In genomic region chr5:157538311-157538710, GRCh38 we compare ENCODE assay signal across 23 cellular contexts. TPM values are rescaled to one million over a fixed set of nuclear protein-coding genes. Genes with fewer than 3 reads are reported as not detected.
DNase-seq lines count a peak whose midpoint lies in the region; ATAC-seq and TF ChIP-seq lines count a peak whose summit lies in the region.
"Had no signal": no experiment of that assay in that cellular context is flagged by ENCODE, and none has a peak within 500 bp of the region (broad histone marks: within the 10 kb centered on the region; RNA-seq: fewer than 3 reads in every experiment).

No MANE protein-coding gene starts in this region.

- CTCF ChIA-PET in CD4-positive, alpha-beta T cell (lab: Charles Lee): no interaction called here

- peaks cover 51% of the 10 kb centered on the region for H3K4me1 ChIP-seq in rectal smooth muscle tissue (ENCODE audit: control insufficient read depth, insufficient read depth, low read length)
- H3K4me1 ChIP-seq in GM23248 (ENCODE audit: insufficient read depth): peaks cover 32% of the 10 kb centered on the region

- 96 to 99% methylated on average over 6 of the region's 6 CpGs for WGBS in GM23248 (ENCODE audit: low coverage in 1 of 2, low lambda C conversion rate in 2 of 2, missing lambda C conversion rate in 2 of 2), 2 experiments

- H3K27me3 ChIP-seq in CD4-positive, alpha-beta T cell (ENCODE audit: control insufficient read depth, insufficient read depth, low read length): no peaks in the 10 kb centered on the region
- H3K27me3 ChIP-seq in rectal smooth muscle tissue (ENCODE audit: control insufficient read depth, insufficient read depth, low read length): no peaks in the 10 kb centered on the region
- no peaks in the 10 kb centered on the region for H3K27me3 ChIP-seq in GM23248 (replicated peaks; ENCODE audit: insufficient read depth)
- H3K27me3 ChIP-seq: gastrocnemius medialis, Peyer's patch, testis had no signal

- DNase-seq in activated CD4-positive, alpha-beta T cell treated with anti-CD3 and anti-CD28 coated beads, Interleukin-2, amount 10 ng/mL, durations not matched to agents 24 days and 14 days: no peak
- DNase-seq in activated CD4-positive, alpha-beta T cell treated with anti-CD3 and anti-CD28 coated beads, Interleukin-2, amount 50 U/mL, for 4 hours: no peak
- DNase-seq in CD4-positive, alpha-beta T cell: no peak
- no peak for DNase-seq in activated T-helper 2 cell treated with anti-CD3 and anti-CD28 coated beads, Interferon-gamma antibody, Interleukin-2, Interleukin-4, amounts not matched to agents 10 μg/mL and 5 μg/mL and 100 μg/mL, durations not matched to agents 14 hours and 24 hours and 36 hours (ENCODE audit: low spot score)
- DNase-seq in GM23248: no peak
- no peak for DNase-seq in activated CD4-positive, CD25-positive, alpha-beta regulatory T cell treated with anti-CD3 and anti-CD28 coated beads, Interleukin-2, amount 50 U/mL, for 72 hours
- DNase-seq: activated T-cell treated with anti-CD3 and anti-CD28 coated beads, Interleukin-2, amount 50 U/mL, for 72 hours; anterior cingulate cortex; gastrocnemius medialis; NCI-H1092; NCI-H187; NCI-H2171 treated with DMSO at 0.1 percent for 48 hours; NCI-H524 treated with DMSO at 0.1 percent for 48 hours; Peyer's patch; SHP77 treated with DMSO at 0.1 percent for 48 hours; stimulated activated CD4-positive, alpha-beta T cell treated with anti-CD3 and anti-CD28 coated beads, Interleukin-4, amount 100 ng/mL, for 4 hours; stimulated activated naive CD4-positive, alpha-beta T cell treated with Interleukin-2 at 50 U/mL for 16 hours; testis had no signal

- POLR2A ChIA-PET in CD4-positive, alpha-beta T cell (lab: Charles Lee): no interaction called here

- H3K4me1 Mint-ChIP-seq in activated CD4-positive, alpha-beta T cell treated with anti-CD3 and anti-CD28 coated beads, Interleukin-2, amount 10 ng/mL, durations not matched to agents 24 days and 14 days: peaks cover 71% of the 10 kb centered on the region
- H3K4me1 Mint-ChIP-seq in CD4-positive, alpha-beta T cell (ENCODE audit: low read depth): peaks cover 50% of the 10 kb centered on the region
- peaks cover 74% of the 10 kb centered on the region for H3K4me1 Mint-ChIP-seq in activated T-helper 2 cell treated with anti-CD3 and anti-CD28 coated beads, Interferon-gamma antibody, Interleukin-2, Interleukin-4, amounts not matched to agents 10 μg/mL and 5 μg/mL and 100 μg/mL, durations not matched to agents 14 hours and 24 hours and 36 hours (ENCODE audit: low read depth)

- no peaks in the 10 kb centered on the region for H3K9me3 ChIP-seq in CD4-positive, alpha-beta T cell (ENCODE audit: control insufficient read depth, low read length)
- H3K9me3 ChIP-seq in GM23248 (ENCODE audit: low read depth): no peaks in the 10 kb centered on the region
- H3K9me3 ChIP-seq: gastrocnemius medialis, Peyer's patch, testis had no signal

- intact Hi-C loops in activated CD4-positive, alpha-beta T cell treated with anti-CD3 and anti-CD28 coated beads, Interleukin-2, amount 10 ng/mL, durations not matched to agents 24 days and 14 days (cut with micrococcal nuclease): loop anchor here (2.0 kb wide), 1 partner anchor 20 kb away; no protein-coding TSS in a partner anchor
- intact Hi-C loops in CD4-positive, alpha-beta T cell (cut with DNase I, micrococcal nuclease): no loop called here
- intact Hi-C loops in activated T-helper 2 cell treated with anti-CD3 and anti-CD28 coated beads, Interferon-gamma antibody, Interleukin-2, Interleukin-4, amounts not matched to agents 10 μg/mL and 5 μg/mL and 100 μg/mL, durations not matched to agents 14 hours and 24 hours and 36 hours (cut with micrococcal nuclease): no loop called here

- no peaks in the 10 kb centered on the region for H3K27me3 Mint-ChIP-seq in activated CD4-positive, alpha-beta T cell treated with anti-CD3 and anti-CD28 coated beads, Interleukin-2, amount 10 ng/mL, durations not matched to agents 24 days and 14 days
- no peaks in the 10 kb centered on the region for H3K27me3 Mint-ChIP-seq in CD4-positive, alpha-beta T cell
- no peaks in the 10 kb centered on the region for H3K27me3 Mint-ChIP-seq in activated T-helper 2 cell treated with anti-CD3 and anti-CD28 coated beads, Interferon-gamma antibody, Interleukin-2, Interleukin-4, amounts not matched to agents 10 μg/mL and 5 μg/mL and 100 μg/mL, durations not matched to agents 14 hours and 24 hours and 36 hours (ENCODE audit: low read depth)
- H3K27me3 Mint-ChIP-seq: activated naive CD4-positive, alpha-beta T cell treated with anti-CD3 and anti-CD28 coated beads, Interleukin-2, amount 50 U/mL, for 24 hours had no signal

- no peak for ATAC-seq in CD4-positive, alpha-beta T cell (ENCODE audit: poor library complexity)
- ATAC-seq in HG03135 (IDR thresholded peaks at IDR 0.05; ENCODE audit: unreplicated experiment): no peak
- ATAC-seq: activated T-cell treated with anti-CD3 and anti-CD28 coated beads, Interleukin-2, amount 50 U/mL, for 72 hours; gastrocnemius medialis; sciatic nerve had no signal

- H3K36me3 Mint-ChIP-seq in activated CD4-positive, alpha-beta T cell treated with anti-CD3 and anti-CD28 coated beads, Interleukin-2, amount 10 ng/mL, durations not matched to agents 24 days and 14 days (ENCODE audit: low read depth): peaks cover 58% of the 10 kb centered on the region
- H3K36me3 Mint-ChIP-seq in CD4-positive, alpha-beta T cell (ENCODE audit: low read depth): peaks cover 10% of the 10 kb centered on the region
- peaks cover 82% of the 10 kb centered on the region for H3K36me3 Mint-ChIP-seq in activated T-helper 2 cell treated with anti-CD3 and anti-CD28 coated beads, Interferon-gamma antibody, Interleukin-2, Interleukin-4, amounts not matched to agents 10 μg/mL and 5 μg/mL and 100 μg/mL, durations not matched to agents 14 hours and 24 hours and 36 hours (ENCODE audit: low read depth)
- H3K36me3 Mint-ChIP-seq: activated naive CD4-positive, alpha-beta T cell treated with anti-CD3 and anti-CD28 coated beads, Interleukin-2, amount 50 U/mL, for 24 hours had no signal

- H3K27ac ChIP-seq in CD4-positive, alpha-beta T cell (ENCODE audit: low read depth, low read length): no peak overlapping the region
- H3K27ac ChIP-seq in rectal smooth muscle tissue (ENCODE audit: low read depth, low read length) (peak overlapping the region; percentile 47), GM23248 (no peak overlapping the region)
- H3K27ac ChIP-seq: gastrocnemius medialis, testis had no signal

- peaks cover 25% of the 10 kb centered on the region for H3F3A ChIP-seq in GM23248 (ENCODE audit: insufficient read depth)

- H4K20me1 ChIP-seq in GM23248 (ENCODE audit: insufficient read depth): no peaks in the 10 kb centered on the region

- H3K9me3 Mint-ChIP-seq in activated CD4-positive, alpha-beta T cell treated with anti-CD3 and anti-CD28 coated beads, Interleukin-2, amount 10 ng/mL, durations not matched to agents 24 days and 14 days: no peaks in the 10 kb centered on the region
- H3K9me3 Mint-ChIP-seq in CD4-positive, alpha-beta T cell: no peaks in the 10 kb centered on the region
- no peaks in the 10 kb centered on the region for H3K9me3 Mint-ChIP-seq in activated T-helper 2 cell treated with anti-CD3 and anti-CD28 coated beads, Interferon-gamma antibody, Interleukin-2, Interleukin-4, amounts not matched to agents 10 μg/mL and 5 μg/mL and 100 μg/mL, durations not matched to agents 14 hours and 24 hours and 36 hours
- H3K9me3 Mint-ChIP-seq: activated naive CD4-positive, alpha-beta T cell treated with anti-CD3 and anti-CD28 coated beads, Interleukin-2, amount 50 U/mL, for 24 hours; activated T-cell treated with anti-CD3 and anti-CD28 coated beads, Interleukin-2, amount 50 U/mL, for 72 hours; dendritic cell treated with granulocyte-macrophage colony-stimulating factor and Interleukin-4, amounts not matched to agents 40 ng/mL and 50 ng/mL, for 4 days had no signal

- no peak for TF ChIP-seq CTCF in CD4-positive, alpha-beta T cell (IDR thresholded peaks at IDR 0.05)

- H3K4me3 Mint-ChIP-seq in activated CD4-positive, alpha-beta T cell treated with anti-CD3 and anti-CD28 coated beads, Interleukin-2, amount 10 ng/mL, durations not matched to agents 24 days and 14 days: peak overlapping the region; percentile 45
- no peak overlapping the region for H3K4me3 Mint-ChIP-seq in CD4-positive, alpha-beta T cell
- no peak overlapping the region for H3K4me3 Mint-ChIP-seq in activated T-helper 2 cell treated with anti-CD3 and anti-CD28 coated beads, Interferon-gamma antibody, Interleukin-2, Interleukin-4, amounts not matched to agents 10 μg/mL and 5 μg/mL and 100 μg/mL, durations not matched to agents 14 hours and 24 hours and 36 hours (ENCODE audit: low read depth)
- H3K4me3 Mint-ChIP-seq: activated naive CD4-positive, alpha-beta T cell treated with anti-CD3 and anti-CD28 coated beads, Interleukin-2, amount 50 U/mL, for 24 hours; dendritic cell treated with granulocyte-macrophage colony-stimulating factor and Interleukin-4, amounts not matched to agents 40 ng/mL and 50 ng/mL, for 4 days had no signal

- in situ Hi-C loops in GM23248 (cut with MboI): no loop called here

- H3K9me2 ChIP-seq in GM23248 (ENCODE audit: insufficient read depth): no peaks in the 10 kb centered on the region

- peaks cover 63% of the 10 kb centered on the region for H3K79me2 ChIP-seq in GM23248 (ENCODE audit: insufficient read depth)

- H3K4me3 ChIP-seq in rectal smooth muscle tissue (ENCODE audit: low read length) (no peak overlapping the region), GM23248 (no peak overlapping the region)
- H3K4me3 ChIP-seq: gastrocnemius medialis, Peyer's patch, testis had no signal

- H3K9ac ChIP-seq in rectal smooth muscle tissue (ENCODE audit: low read length) (no peak overlapping the region), GM23248 (no peak overlapping the region)

- no peak overlapping the region for H3K4me2 ChIP-seq in GM23248 (ENCODE audit: unreplicated experiment)

- no peak overlapping the region for H2AFZ ChIP-seq in GM23248

- peak overlapping the region; percentile 51 for H3K27ac Mint-ChIP-seq in activated CD4-positive, alpha-beta T cell treated with anti-CD3 and anti-CD28 coated beads, Interleukin-2, amount 10 ng/mL, durations not matched to agents 24 days and 14 days
- H3K27ac Mint-ChIP-seq in CD4-positive, alpha-beta T cell: peak overlapping the region; percentile 87
- H3K27ac Mint-ChIP-seq in activated T-helper 2 cell treated with anti-CD3 and anti-CD28 coated beads, Interferon-gamma antibody, Interleukin-2, Interleukin-4, amounts not matched to agents 10 μg/mL and 5 μg/mL and 100 μg/mL, durations not matched to agents 14 hours and 24 hours and 36 hours: peak overlapping the region; percentile 38
- H3K27ac Mint-ChIP-seq: activated naive CD4-positive, alpha-beta T cell treated with anti-CD3 and anti-CD28 coated beads, Interleukin-2, amount 50 U/mL, for 24 hours; dendritic cell treated with granulocyte-macrophage colony-stimulating factor and Interleukin-4, amounts not matched to agents 40 ng/mL and 50 ng/mL, for 4 days had no signal

- H3K36me3 ChIP-seq in rectal smooth muscle tissue (ENCODE audit: control insufficient read depth, insufficient read depth, low read length): peaks cover 9% of the 10 kb centered on the region
- 0 out of 2 replicates have a peak, but pooled peaks cover 5% of the 10 kb centered on the region for H3K36me3 ChIP-seq in GM23248 (ENCODE audit: low read depth)
- H3K36me3 ChIP-seq: gastrocnemius medialis had no signal

RNA-seq across cellular contexts. Expression of gene ADAM19, which starts 37.3 kb away (rescaled TPM):
- total RNA-seq in activated CD4-positive, alpha-beta T cell treated with anti-CD3 and anti-CD28 coated beads, Interleukin-2, amount 10 ng/mL, durations not matched to agents 24 days and 14 days: 232 TPM in 2 replicates
- 10 to 100 TPM; 26.7 to 29.1 TPM for total RNA-seq in CD4-positive, alpha-beta T cell
- total RNA-seq in activated T-helper 2 cell treated with anti-CD3 and anti-CD28 coated beads, Interferon-gamma antibody, Interleukin-2, Interleukin-4, amounts not matched to agents 10 μg/mL and 5 μg/mL and 100 μg/mL, durations not matched to agents 14 hours and 24 hours and 36 hours: 229 and 237 TPM in 2 replicates
- total RNA-seq in GM23248 (2014; rRNA removed; shearing (Covaris generic)): 20.5 and 21.1 TPM in 2 replicates
- 18.1 and 18.8 TPM in 2 replicates for polyA plus RNA-seq in GM23248 (2016; fragmentation: Nextera tagmentation; extraction: Ambion mirVana)
